11 cellular contexts compared by ENCODE assay signal in genomic region chr3:120285508-120285841, GRCh38. TPM values are rescaled to one million over a fixed set of nuclear protein-coding genes. Genes with fewer than 3 reads are reported as not detected.
DNase-seq lines count a peak whose midpoint lies in the region; ATAC-seq and TF ChIP-seq lines count a peak whose summit lies in the region.
"Had no signal": no experiment of that assay in that cellular context is flagged by ENCODE, and none has a peak within 500 bp of the region (broad histone marks: within the 10 kb centered on the region; RNA-seq: fewer than 3 reads in every experiment).

No MANE protein-coding gene starts in this region.

- TF ChIP-seq CTCF in breast epithelium (IDR thresholded peaks at IDR 0.05) = no peak
- TF ChIP-seq CTCF in left lung (IDR thresholded peaks at IDR 0.05) = no peak
- TF ChIP-seq CTCF in OCI-LY7 (conservative IDR thresholded peaks at IDR 0.05; ENCODE audit: low read length) = no peak

- ATAC-seq in left lung = no peak

- H3K4me1 ChIP-seq in HUES48 (ENCODE audit: control insufficient read depth, insufficient read depth, low read length) (peaks cover 13% of the 10 kb centered on the region; the same call in 1 of the 2 replicates), breast epithelium (no peaks in the 10 kb centered on the region), left lung (peaks cover 0 to 7% of the 10 kb centered on the region in 2 donors), stomach smooth muscle (ENCODE audit: control insufficient read depth, insufficient read depth, low read length) (peaks cover 6% of the 10 kb centered on the region), OCI-LY7 (ENCODE audit: insufficient read depth, low read length, poor library complexity, severe bottlenecking) (no peaks in the 10 kb centered on the region)

- H3K79me2 ChIP-seq in OCI-LY7 (ENCODE audit: insufficient read depth, low read depth, low read length) = no peaks in the 10 kb centered on the region

- BruUV-seq in OCI-LY7 (replicated peaks; lab: Mats Ljungman, UMichigan) = no TSS peak

- H3K9ac ChIP-seq in HUES48 (ENCODE audit: low read depth, low read length) (peak overlapping the region; percentile 39; the same call in 1 of the 2 replicates), stomach smooth muscle (ENCODE audit: low read length in 2 of 2) (peak overlapping the region; percentile 29 to 60)

- no peaks in the 10 kb centered on the region for H3K9me2 ChIP-seq in OCI-LY7 (ENCODE audit: insufficient read depth, low read length)

- no peak for TF ChIP-seq POLR2A in breast epithelium (IDR thresholded peaks at IDR 0.05)

- DNase-seq in breast epithelium (ENCODE audit: low spot score in 2 of 2) (no peak), left lung (no peak), OCI-LY7 (ENCODE audit: low spot score) (no peak), NCI-H1417 (lab: John Stamatoyannopoulos, UW) (no peak), NCI-H446 treated with DMSO at 0.1 percent for 48 hours (lab: John Stamatoyannopoulos, UW) (no peak), NCI-H748 (lab: John Stamatoyannopoulos, UW; ENCODE audit: unreplicated experiment) (no peak)
- DNase-seq: activated CD4-positive, alpha-beta memory T cell treated with anti-CD3 and anti-CD28 coated beads, Interleukin-2, amount 10 ng/mL, durations not matched to agents 7 days and 5 days; NCI-H187; SHP77 treated with DMSO at 0.1 percent for 48 hours had no signal

- POLR2A ChIA-PET in OCI-LY7 (lab: Charles Lee) = no interaction called here

- no peaks in the 10 kb centered on the region for H4K20me1 ChIP-seq in OCI-LY7 (ENCODE audit: insufficient read depth, low read length)

- no peak overlapping the region for H3K27ac ChIP-seq in HUES48 (ENCODE audit: low read depth, low read length)
- no peak overlapping the region for H3K27ac ChIP-seq in breast epithelium
- H3K27ac ChIP-seq in left lung = no peak overlapping the region
- no peak overlapping the region for H3K27ac ChIP-seq in stomach smooth muscle (ENCODE audit: low read length)
- H3K27ac ChIP-seq in OCI-LY7 (ENCODE audit: low read depth, low read length, poor library complexity, severe bottlenecking) = no peak overlapping the region

- no peak overlapping the region for H3K4me2 ChIP-seq in OCI-LY7 (ENCODE audit: low read length)

- H3K9me3 ChIP-seq in HUES48 (ENCODE audit: control insufficient read depth, insufficient read depth, low read length) (no peaks in the 10 kb centered on the region), breast epithelium (no peaks in the 10 kb centered on the region), left lung (no peaks in the 10 kb centered on the region), stomach smooth muscle (ENCODE audit: control insufficient read depth in 2 of 2, low read length in 2 of 2) (peaks cover 0 to 2% of the 10 kb centered on the region in 2 donors), OCI-LY7 (ENCODE audit: low read length) (no peaks in the 10 kb centered on the region)

- H3K27me3 ChIP-seq in HUES48 (ENCODE audit: control insufficient read depth, insufficient read depth, low read length) = peaks cover 36% of the 10 kb centered on the region
- peaks cover 0 to 3% of the 10 kb centered on the region in 2 donors for H3K27me3 ChIP-seq in breast epithelium
- peaks cover 6 to 55% of the 10 kb centered on the region in 2 donors for H3K27me3 ChIP-seq in left lung
- no peaks in the 10 kb centered on the region for H3K27me3 ChIP-seq in stomach smooth muscle (ENCODE audit: control insufficient read depth in 1 of 2, insufficient read depth in 2 of 2, low read length in 2 of 2)

- CTCF ChIA-PET in OCI-LY7 (lab: Charles Lee; ENCODE audit: unreplicated experiment) = no interaction called here

- peak overlapping the region; percentile 64 for H3K4me3 ChIP-seq in HUES48 (ENCODE audit: low read depth, low read length)
- peak overlapping the region; percentile 46 to 77 (median 58) for H3K4me3 ChIP-seq in breast epithelium
- peak overlapping the region; percentile 31 to 35 for H3K4me3 ChIP-seq in left lung
- H3K4me3 ChIP-seq in stomach smooth muscle (ENCODE audit: low read length in 2 of 2) = peak overlapping the region; percentile 53 to 76
- no peak overlapping the region for H3K4me3 ChIP-seq in OCI-LY7 (ENCODE audit: low read depth, low read length, poor library complexity, severe bottlenecking)

- intact Hi-C loops in breast epithelium (cut with DNase I; ENCODE audit: low total_unique reads) (no loop called here), left lung (cut with DNase I) (no loop called here), OCI-LY7 (cut with micrococcal nuclease; ENCODE audit: unreplicated experiment) (no loop called here)

- no peak overlapping the region for H2AFZ ChIP-seq in OCI-LY7 (ENCODE audit: low read length)

- no peaks in the 10 kb centered on the region for H3K36me3 ChIP-seq in HUES48 (ENCODE audit: control insufficient read depth, insufficient read depth, low read length)
- H3K36me3 ChIP-seq in breast epithelium = no peaks in the 10 kb centered on the region
- H3K36me3 ChIP-seq in left lung = no peaks in the 10 kb centered on the region
- no peaks in the 10 kb centered on the region for H3K36me3 ChIP-seq in stomach smooth muscle (ENCODE audit: control insufficient read depth in 2 of 2, insufficient read depth in 2 of 2, low read length in 2 of 2)
- H3K36me3 ChIP-seq in OCI-LY7 (ENCODE audit: insufficient read depth, low read length) = no peaks in the 10 kb centered on the region

RNA-seq across cellular contexts. Expression of gene GPR156, which starts 0.5 kb away (rescaled TPM):
- under 1 TPM; 0.33 to 0.88 (median 0.64) TPM for total RNA-seq in breast epithelium
- under 1 TPM; 0.34 to 0.85 TPM for total RNA-seq in left lung
- 0.03 and 0.10 TPM in 2 replicates for total RNA-seq in OCI-LY7 (2014; rRNA removed; shearing (Covaris generic))
- total RNA-seq in OCI-LY7 (2022) = 0.13 TPM in 1 of 2 replicates, not detected in the other
- total RNA-seq: activated CD4-positive, alpha-beta memory T cell treated with anti-CD3 and anti-CD28 coated beads, Interleukin-2, amount 10 ng/mL, durations not matched to agents 7 days and 5 days had no signal
